In genomic region chr12:130104114-130104513, GRCh38 we compare ENCODE assay signal across 31 cellular contexts. TPM values are rescaled to one million over a fixed set of nuclear protein-coding genes. Genes with fewer than 3 reads are reported as not detected.
A peak's percentile ranks its signal among the peaks of the same experiment; 100 is the strongest.
DNase-seq lines count a peak whose midpoint lies in the region; ATAC-seq and TF ChIP-seq lines count a peak whose summit lies in the region.
"Had no signal": no experiment of that assay in that cellular context is flagged by ENCODE, and none has a peak within 500 bp of the region (broad histone marks: within the 10 kb centered on the region; RNA-seq: fewer than 3 reads in every experiment).

No MANE protein-coding gene starts in this region.

- H4K12ac ChIP-seq in trophoblast cell (ENCODE audit: low read depth, low read length), result no peak overlapping the region

- no CpG with 5 or more reads among the region's 10 CpGs for WGBS in mesendoderm (ENCODE audit: extremely low coverage, insufficient coverage, low lambda C conversion rate)
- WGBS in smooth muscle cell (ENCODE audit: low lambda C conversion rate), result 82% methylated on average over 10 of the region's 10 CpGs
- WGBS in trophoblast cell (ENCODE audit: extremely low coverage, insufficient coverage, insufficient read length), result no CpG with 5 or more reads among the region's 10 CpGs

- no peak overlapping the region for H3K9ac ChIP-seq in mesendoderm (ENCODE audit: low read length)
- H3K9ac ChIP-seq in smooth muscle cell (ENCODE audit: low read depth), result no peak overlapping the region
- H3K9ac ChIP-seq in trophoblast cell (ENCODE audit: low read length), result no peak overlapping the region

- no peaks in the 10 kb centered on the region for H3K36me3 ChIP-seq in mesendoderm (ENCODE audit: control insufficient read depth, insufficient read depth, low read length)
- H3K36me3 ChIP-seq in smooth muscle cell (ENCODE audit: low read depth), result no peaks in the 10 kb centered on the region
- no peaks in the 10 kb centered on the region for H3K36me3 ChIP-seq in trophoblast cell (ENCODE audit: control insufficient read depth in 1 of 2, insufficient read depth in 2 of 2, low read length in 2 of 2)
- H3K36me3 ChIP-seq: adrenal gland, heart right ventricle, stomach, tibial nerve had no signal

- H3K79me1 ChIP-seq in mesendoderm (ENCODE audit: low read length) (no peaks in the 10 kb centered on the region), trophoblast cell (ENCODE audit: low read length) (no peaks in the 10 kb centered on the region)

- H3F3A ChIP-seq in smooth muscle cell (ENCODE audit: low read depth), result no peaks in the 10 kb centered on the region

- no peak for TF ChIP-seq CTCF in smooth muscle cell (IDR thresholded peaks at IDR 0.05; ENCODE audit: borderline replicate concordance, insufficient read depth, poor library complexity, severe bottlenecking)

- H3K79me2 ChIP-seq in mesendoderm (ENCODE audit: control insufficient read depth, insufficient read depth, low read length) (no peaks in the 10 kb centered on the region), smooth muscle cell (ENCODE audit: low read depth) (no peaks in the 10 kb centered on the region), trophoblast cell (ENCODE audit: control insufficient read depth, insufficient read depth, low read length, poor library complexity) (no peaks in the 10 kb centered on the region)

- H2AFZ ChIP-seq in smooth muscle cell (ENCODE audit: low read depth) (peak overlapping the region; percentile 93), trophoblast cell (ENCODE audit: insufficient read depth, low read length, poor library complexity) (no peak overlapping the region)

- H3K18ac ChIP-seq in mesendoderm (ENCODE audit: low read length), result no peak overlapping the region
- no peak overlapping the region for H3K18ac ChIP-seq in trophoblast cell (ENCODE audit: low read length)

- ATAC-seq in GM19023 (IDR thresholded peaks at IDR 0.05; ENCODE audit: unreplicated experiment), result no peak
- ATAC-seq: activated CD8-positive, alpha-beta T cell treated with anti-CD3 and anti-CD28 coated beads for 36 hours; natural killer cell treated with Interleukin-12 subunit alpha and Interleukin-12 subunit beta and Interleukin-15 and Interleukin-18, amount 100 ng/mL, for 72 hours; psoas muscle had no signal

- H3K23ac ChIP-seq in mesendoderm (ENCODE audit: low read length) (no peak overlapping the region), trophoblast cell (ENCODE audit: low read length) (no peak overlapping the region)

- DNase-seq in NCI-H1092 treated with DMSO at 0.1 percent for 48 hours (lab: John Stamatoyannopoulos, UW), result peak; percentile 33
- no peak for DNase-seq in NCI-H1092 (lab: John Stamatoyannopoulos, UW)
- peak; percentile 90 for DNase-seq in NCI-H510A (lab: John Stamatoyannopoulos, UW)
- DNase-seq in mesendoderm, result no peak
- no peak for DNase-seq in smooth muscle cell (lab: John Stamatoyannopoulos, UW; ENCODE audit: unreplicated experiment)
- DNase-seq in trophoblast cell, result no peak
- no peak for DNase-seq in H4 (ENCODE audit: low spot score)
- DNase-seq: 8988T; activated CD4-positive, CD25-positive, alpha-beta regulatory T cell treated with anti-CD3 and anti-CD28 coated beads, Interleukin-2, amount 50 U/mL, for 72 hours; activated CD8-positive, alpha-beta T cell treated with anti-CD3 and anti-CD28 coated beads for 36 hours; activated gamma-delta T cell; activated T-cell treated with anti-CD3 and anti-CD28 coated beads for 4 hours; CD4-positive, alpha-beta T cell; DMS 273 treated with DMSO at 0.1 percent for 48 hours; effector CD8-positive, alpha-beta T cell; foreskin keratinocyte; GOT3; heart right ventricle; NCI-H2081 treated with DMSO at 0.1 percent for 48 hours; psoas muscle; stomach had no signal

- no peak overlapping the region for H3K14ac ChIP-seq in trophoblast cell (ENCODE audit: low read length)

- H2BK5ac ChIP-seq in mesendoderm (ENCODE audit: low read length) (no peak overlapping the region), trophoblast cell (ENCODE audit: low read depth, low read length, poor library complexity) (no peak overlapping the region)

- H4K91ac ChIP-seq in trophoblast cell (ENCODE audit: low read depth, low read length), result no peak overlapping the region

- H4K8ac ChIP-seq in mesendoderm (ENCODE audit: low read depth, low read length) (no peak overlapping the region), trophoblast cell (ENCODE audit: low read depth, low read length) (no peak overlapping the region)

- peaks cover 3% of the 10 kb centered on the region for H3K27me3 ChIP-seq in mesendoderm (ENCODE audit: insufficient read depth, low read length, poor library complexity)
- H3K27me3 ChIP-seq in smooth muscle cell (ENCODE audit: low read depth), result peaks cover 3% of the 10 kb centered on the region
- H3K27me3 ChIP-seq in trophoblast cell (ENCODE audit: insufficient read depth, low read length), result no peaks in the 10 kb centered on the region
- H3K27me3 ChIP-seq: foreskin keratinocyte, tibial nerve had no signal

- H3K56ac ChIP-seq in mesendoderm (ENCODE audit: low read length), result peak overlapping the region; percentile 42

- H2BK15ac ChIP-seq in mesendoderm (replicated peaks; ENCODE audit: low read depth), result no peak overlapping the region

- H2AK5ac ChIP-seq in mesendoderm (ENCODE audit: low read length) (no peak overlapping the region), trophoblast cell (ENCODE audit: low read length) (no peak overlapping the region)

- no peak overlapping the region for H3K27ac ChIP-seq in mesendoderm (ENCODE audit: low read depth, low read length)
- no peak overlapping the region for H3K27ac ChIP-seq in smooth muscle cell (ENCODE audit: low read depth)
- H3K27ac ChIP-seq in trophoblast cell (ENCODE audit: low read depth, low read length), result no peak overlapping the region
- H3K27ac ChIP-seq: adrenal gland, foreskin keratinocyte, heart right ventricle, psoas muscle, stomach, tibial nerve had no signal

- H3K9me3 ChIP-seq in smooth muscle cell (replicated peaks; ENCODE audit: low read depth), result no peaks in the 10 kb centered on the region
- H3K9me3 ChIP-seq in trophoblast cell (ENCODE audit: insufficient read depth, low read depth, low read length), result peaks cover 3% of the 10 kb centered on the region
- H3K9me3 ChIP-seq: adrenal gland, psoas muscle had no signal

- H3K4me1 ChIP-seq in mesendoderm (ENCODE audit: control insufficient read depth, low read depth, low read length), result no peaks in the 10 kb centered on the region
- peaks cover 7% of the 10 kb centered on the region for H3K4me1 ChIP-seq in smooth muscle cell (ENCODE audit: low read depth)
- no peaks in the 10 kb centered on the region for H3K4me1 ChIP-seq in trophoblast cell (ENCODE audit: control insufficient read depth in 1 of 2, insufficient read depth in 2 of 2, low read length in 2 of 2)
- H3K4me1 ChIP-seq: foreskin keratinocyte, psoas muscle had no signal

- H3K4me3 ChIP-seq in mesendoderm (ENCODE audit: low read length) (no peak overlapping the region), smooth muscle cell (peak overlapping the region; percentile 18), trophoblast cell (ENCODE audit: low read depth, low read length) (no peak overlapping the region)
- H3K4me3 ChIP-seq: adrenal gland, heart right ventricle, psoas muscle, stomach, tibial nerve had no signal

- H4K20me1 ChIP-seq in smooth muscle cell (ENCODE audit: low read depth), result no peaks in the 10 kb centered on the region

- H2BK120ac ChIP-seq in mesendoderm (ENCODE audit: low read depth, low read length) (no peak overlapping the region), trophoblast cell (ENCODE audit: insufficient read depth, low read length, poor library complexity) (no peak overlapping the region)

- no peak overlapping the region for H4K5ac ChIP-seq in mesendoderm (ENCODE audit: low read length)

- H3K4ac ChIP-seq in mesendoderm (ENCODE audit: low read depth, low read length) (no peak overlapping the region), trophoblast cell (ENCODE audit: low read depth, low read length) (no peak overlapping the region)

- H3K4me2 ChIP-seq in mesendoderm (ENCODE audit: low read length), result no peak overlapping the region
- H3K4me2 ChIP-seq in smooth muscle cell, result peak overlapping the region; percentile 76
- no peak overlapping the region for H3K4me2 ChIP-seq in trophoblast cell (ENCODE audit: low read length)

- no peak overlapping the region for H2BK12ac ChIP-seq in trophoblast cell (ENCODE audit: low read length)

RNA-seq across cellular contexts. Expression of gene FZD10, which starts 58.1 kb away (rescaled TPM):
- polyA plus RNA-seq in mesendoderm (2013, experiment 1 of 2), result 0.86 TPM
- polyA plus RNA-seq in mesendoderm (2013, experiment 2 of 2), result 0.87 TPM
- 1.6 and 1.7 TPM in 2 replicates for total RNA-seq in smooth muscle cell
- 1.3 and 1.9 TPM in 2 replicates for polyA plus RNA-seq in smooth muscle cell
- 3.0 and 3.2 TPM in 2 replicates for polyA plus RNA-seq in trophoblast cell (2013)
- 0.04 and 0.19 TPM in 2 replicates for total RNA-seq in H4 (2014; rRNA removed; shearing (Covaris generic))
- total RNA-seq: activated CD8-positive, alpha-beta T cell treated with anti-CD3 and anti-CD28 coated beads for 36 hours; CD4-positive, alpha-beta T cell; left lobe of liver; MCF 10A; natural killer cell treated with Interleukin-12 subunit alpha and Interleukin-12 subunit beta and Interleukin-15 and Interleukin-18, amount 100 ng/mL, for 72 hours; NCI-H460; RPMI7951; SK-MEL-5; T-helper 1 cell treated with Interleukin-12 subunit alpha and Interleukin-12 subunit beta and Interleukin-4 antibody, amounts not matched to agents 30 ng/mL and 1 ng/mL, for 36 hours had no signal

Comparison
In these comparisons a context has a peak if more than half of its experiments do, and no peak if none do; other contexts are left out.
1. DNase-seq: peak in NCI-H1092 treated with DMSO at 0.1 percent for 48 hours (single experiment) and NCI-H510A (single experiment); none in NCI-H1092 (single experiment), mesendoderm (single experiment), smooth muscle cell (single experiment), trophoblast cell (0 of 2) and H4 (single experiment).